In the genomic region with DNA sequence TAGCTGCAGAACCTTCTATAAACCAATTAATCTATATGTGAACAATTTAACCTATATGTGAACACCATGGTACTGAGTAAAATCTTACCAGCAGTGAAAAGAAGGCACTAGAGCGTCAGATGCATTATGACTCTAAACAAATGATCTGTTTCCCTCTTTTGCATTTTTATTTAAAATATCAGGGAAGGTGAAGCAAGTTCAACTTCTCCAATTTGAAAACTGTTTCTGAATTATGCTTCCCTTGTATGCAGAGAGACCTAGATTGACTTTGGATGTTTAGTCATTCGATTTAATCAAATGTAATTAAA, we compare ENCODE assay signal across 20 cellular contexts.
DNase-seq lines count a peak whose midpoint lies in the region; ATAC-seq and TF ChIP-seq lines count a peak whose summit lies in the region.
"Had no signal": no experiment of that assay in that cellular context is flagged by ENCODE, and none has a peak within 500 bp of the region (broad histone marks: within the 10 kb centered on the region; RNA-seq: fewer than 3 reads in every experiment).

No MANE protein-coding gene starts in this region.

- ATAC-seq in GM23338, result no peak
- ATAC-seq in stimulated activated effector memory CD8-positive, alpha-beta T cell treated with anti-CD3 and anti-CD28 coated beads, Interleukin-12 subunit alpha, Interleukin-12 subunit beta, amount 100 ng/mL, for 72 hours, result no peak
- no peak for ATAC-seq in GM18519 (IDR thresholded peaks at IDR 0.05; ENCODE audit: low FRiP score, unreplicated experiment)
- ATAC-seq: body of pancreas, K562 had no signal

- no peaks in the 10 kb centered on the region for H3K9me3 ChIP-seq in endodermal cell (ENCODE audit: control insufficient read depth, low read length)
- H3K9me3 ChIP-seq: body of pancreas, Caco-2 had no signal

- no peaks in the 10 kb centered on the region for H3F3A ChIP-seq in GM23338 (replicated peaks; ENCODE audit: low read depth)

- H3K27me3 ChIP-seq in GM23338 (ENCODE audit: insufficient read depth), result no peaks in the 10 kb centered on the region
- no peaks in the 10 kb centered on the region for H3K27me3 ChIP-seq in endodermal cell (ENCODE audit: control insufficient read depth, insufficient read depth, low read length, poor library complexity, severe bottlenecking)
- H3K27me3 ChIP-seq: body of pancreas had no signal

- no peak for DNase-seq in activated CD4-positive, alpha-beta T cell treated with anti-CD3 and anti-CD28 coated beads, Interleukin-2, amount 10 ng/mL, durations not matched to agents 7 days and 5 days
- DNase-seq in activated CD4-positive, alpha-beta T cell treated with anti-CD3 and anti-CD28 coated beads for 4 hours, result no peak
- DNase-seq in GM23338 (ENCODE audit: low spot score) (no peak), glomerular visceral epithelial cell (ENCODE audit: extremely low spot score) (no peak), endodermal cell (no peak)
- DNase-seq in activated naive CD8-positive, alpha-beta T cell treated with anti-CD3 and anti-CD28 coated beads for 36 hours, result no peak
- DNase-seq in stimulated activated effector memory CD8-positive, alpha-beta T cell treated with anti-CD3 and anti-CD28 coated beads, Interleukin-12 subunit alpha, Interleukin-12 subunit beta, amount 100 ng/mL, for 72 hours (ENCODE audit: low spot score in 2 of 2), result no peak
- DNase-seq: activated CD4-positive, CD25-positive, alpha-beta regulatory T cell treated with anti-CD3 and anti-CD28 coated beads, Interleukin-2, amount 50 U/mL, for 72 hours; activated effector memory CD4-positive, alpha-beta T cell treated with Interleukin-2 at 50 U/mL for 16 hours; body of pancreas; Caco-2; hippocampal formation; NCI-H1092; NCI-H774; stimulated activated CD4-positive, alpha-beta T cell treated with anti-CD3 and anti-CD28 coated beads, Interleukin-4, amount 100 ng/mL, for 4 hours; trophoblast cell had no signal

- WGBS in endodermal cell (ENCODE audit: insufficient coverage in 1 of 2, insufficient read length in 1 of 2), 2 experiments, result 100% methylated on average over 1 of the region's 2 CpGs

- H3K4me3 Mint-ChIP-seq in activated CD4-positive, alpha-beta T cell treated with anti-CD3 and anti-CD28 coated beads, Interleukin-2, amount 10 ng/mL, durations not matched to agents 7 days and 5 days, result peak overlapping the region; percentile 85
- no peak overlapping the region for H3K4me3 Mint-ChIP-seq in GM23338
- peak overlapping the region; percentile 87 for H3K4me3 Mint-ChIP-seq in activated naive CD8-positive, alpha-beta T cell treated with anti-CD3 and anti-CD28 coated beads for 36 hours
- H3K4me3 Mint-ChIP-seq in stimulated activated effector memory CD8-positive, alpha-beta T cell treated with anti-CD3 and anti-CD28 coated beads, Interleukin-12 subunit alpha, Interleukin-12 subunit beta, amount 100 ng/mL, for 72 hours, result peak overlapping the region; percentile 78
- H3K4me3 Mint-ChIP-seq in endodermal cell, result no peak overlapping the region

- H3K36me3 ChIP-seq in GM23338 (ENCODE audit: insufficient read depth) (no peaks in the 10 kb centered on the region), endodermal cell (ENCODE audit: control insufficient read depth, insufficient read depth, low read length) (no peaks in the 10 kb centered on the region)

- no peaks in the 10 kb centered on the region for H3K79me2 ChIP-seq in GM23338 (replicated peaks; ENCODE audit: insufficient read depth)
- H3K79me2 ChIP-seq: parathyroid adenoma had no signal

- H3K27ac ChIP-seq in GM23338 (ENCODE audit: low read depth) (no peak overlapping the region), endodermal cell (ENCODE audit: low read depth, low read length) (no peak overlapping the region)
- H3K27ac ChIP-seq: body of pancreas, parathyroid adenoma, RWPE1 had no signal

- H3K27ac Mint-ChIP-seq in activated CD4-positive, alpha-beta T cell treated with anti-CD3 and anti-CD28 coated beads, Interleukin-2, amount 10 ng/mL, durations not matched to agents 7 days and 5 days, result peak overlapping the region; percentile 96
- no peak overlapping the region for H3K27ac Mint-ChIP-seq in GM23338
- peak overlapping the region; percentile 99 for H3K27ac Mint-ChIP-seq in activated naive CD8-positive, alpha-beta T cell treated with anti-CD3 and anti-CD28 coated beads for 36 hours
- peak overlapping the region; percentile 99 for H3K27ac Mint-ChIP-seq in stimulated activated effector memory CD8-positive, alpha-beta T cell treated with anti-CD3 and anti-CD28 coated beads, Interleukin-12 subunit alpha, Interleukin-12 subunit beta, amount 100 ng/mL, for 72 hours
- H3K27ac Mint-ChIP-seq in endodermal cell, result no peak overlapping the region

- peaks cover 82% of the 10 kb centered on the region for H3K4me1 Mint-ChIP-seq in activated CD4-positive, alpha-beta T cell treated with anti-CD3 and anti-CD28 coated beads, Interleukin-2, amount 10 ng/mL, durations not matched to agents 7 days and 5 days
- H3K4me1 Mint-ChIP-seq in GM23338 (peaks cover 40% of the 10 kb centered on the region), endodermal cell (peaks cover 39% of the 10 kb centered on the region)
- H3K4me1 Mint-ChIP-seq in activated naive CD8-positive, alpha-beta T cell treated with anti-CD3 and anti-CD28 coated beads for 36 hours, result peaks cover 54% of the 10 kb centered on the region
- H3K4me1 Mint-ChIP-seq in stimulated activated effector memory CD8-positive, alpha-beta T cell treated with anti-CD3 and anti-CD28 coated beads, Interleukin-12 subunit alpha, Interleukin-12 subunit beta, amount 100 ng/mL, for 72 hours, result peaks cover 26% of the 10 kb centered on the region

- peaks cover 93% of the 10 kb centered on the region for H3K36me3 Mint-ChIP-seq in activated CD4-positive, alpha-beta T cell treated with anti-CD3 and anti-CD28 coated beads, Interleukin-2, amount 10 ng/mL, durations not matched to agents 7 days and 5 days (ENCODE audit: low read depth)
- H3K36me3 Mint-ChIP-seq in GM23338 (ENCODE audit: low read depth) (no peaks in the 10 kb centered on the region), endodermal cell (ENCODE audit: low read depth) (no peaks in the 10 kb centered on the region)
- H3K36me3 Mint-ChIP-seq in activated naive CD8-positive, alpha-beta T cell treated with anti-CD3 and anti-CD28 coated beads for 36 hours, result peaks cover 91% of the 10 kb centered on the region
- H3K36me3 Mint-ChIP-seq in stimulated activated effector memory CD8-positive, alpha-beta T cell treated with anti-CD3 and anti-CD28 coated beads, Interleukin-12 subunit alpha, Interleukin-12 subunit beta, amount 100 ng/mL, for 72 hours, result peaks cover 100% of the 10 kb centered on the region

- H3K9me2 ChIP-seq in GM23338 (ENCODE audit: insufficient read depth), result 0 out of 2 replicates have a peak, but pooled peaks cover 7% of the 10 kb centered on the region

- CTCF ChIA-PET in activated CD4-positive, alpha-beta T cell treated with anti-CD3 and anti-CD28 coated beads, Interleukin-2, amount 10 ng/mL, durations not matched to agents 7 days and 5 days (lab: Charles Lee), result interaction anchor here (1.0 to 5.0 kb wide), 5 partner anchors 9 to 62 kb away, joined by 3 to 18 read pairs (median 4); no protein-coding TSS in a partner anchor

- H3K4me3 ChIP-seq in GM23338, result no peak overlapping the region
- no peak overlapping the region for H3K4me3 ChIP-seq in endodermal cell (ENCODE audit: low read length)
- H3K4me3 ChIP-seq: body of pancreas, K562 had no signal

- H3K9me3 Mint-ChIP-seq in activated CD4-positive, alpha-beta T cell treated with anti-CD3 and anti-CD28 coated beads, Interleukin-2, amount 10 ng/mL, durations not matched to agents 7 days and 5 days, result no peaks in the 10 kb centered on the region
- H3K9me3 Mint-ChIP-seq in GM23338 (no peaks in the 10 kb centered on the region), endodermal cell (no peaks in the 10 kb centered on the region)
- H3K9me3 Mint-ChIP-seq in activated naive CD8-positive, alpha-beta T cell treated with anti-CD3 and anti-CD28 coated beads for 36 hours, result no peaks in the 10 kb centered on the region
- H3K9me3 Mint-ChIP-seq in stimulated activated effector memory CD8-positive, alpha-beta T cell treated with anti-CD3 and anti-CD28 coated beads, Interleukin-12 subunit alpha, Interleukin-12 subunit beta, amount 100 ng/mL, for 72 hours, result no peaks in the 10 kb centered on the region

- no peaks in the 10 kb centered on the region for H3K27me3 Mint-ChIP-seq in activated CD4-positive, alpha-beta T cell treated with anti-CD3 and anti-CD28 coated beads, Interleukin-2, amount 10 ng/mL, durations not matched to agents 7 days and 5 days
- H3K27me3 Mint-ChIP-seq in GM23338 (ENCODE audit: insufficient read depth, low read depth, poor library complexity), result peaks cover 2% of the 10 kb centered on the region
- H3K27me3 Mint-ChIP-seq in activated naive CD8-positive, alpha-beta T cell treated with anti-CD3 and anti-CD28 coated beads for 36 hours, result no peaks in the 10 kb centered on the region
- no peaks in the 10 kb centered on the region for H3K27me3 Mint-ChIP-seq in endodermal cell (ENCODE audit: insufficient read depth)

- H3K4me1 ChIP-seq in GM23338 (ENCODE audit: insufficient read depth), result peaks cover 26% of the 10 kb centered on the region
- H3K4me1 ChIP-seq in endodermal cell (ENCODE audit: control insufficient read depth, insufficient read depth, low read length), result peaks cover 9% of the 10 kb centered on the region

- no peaks in the 10 kb centered on the region for H4K20me1 ChIP-seq in GM23338 (replicated peaks; ENCODE audit: insufficient read depth)

- H3K9ac ChIP-seq in endodermal cell (ENCODE audit: extremely low read depth, low read length, poor library complexity, severe bottlenecking), result no peak overlapping the region
- H3K9ac ChIP-seq: parathyroid adenoma had no signal

- H3K4me2 ChIP-seq in GM23338, result no peak overlapping the region

- TF ChIP-seq CTCF in GM23338 (conservative IDR thresholded peaks at IDR 0.05; ENCODE audit: low read depth in 2 of 2), result no peak
- TF ChIP-seq CTCF in endodermal cell (conservative IDR thresholded peaks at IDR 0.05), result no peak

- POLR2A ChIA-PET in activated CD4-positive, alpha-beta T cell treated with anti-CD3 and anti-CD28 coated beads, Interleukin-2, amount 10 ng/mL, durations not matched to agents 7 days and 5 days (lab: Charles Lee), result interaction anchor here (0.9 kb wide), 1 partner anchor 9 kb away, joined by 3 read pairs; no protein-coding TSS in a partner anchor

- H2AFZ ChIP-seq in GM23338, result 0 out of 2 replicates have a peak overlapping the region, but pooled peaks have one; percentile 85
- H2AFZ ChIP-seq: parathyroid adenoma had no signal

TF ChIP-seq in GM23338, 12 proteins besides CTCF, POLR2A, EP300 and RAD21 (continues in another document):
- no peak for TF ChIP-seq ZNF331 (CRISPR knock-in tag; IDR thresholded peaks at IDR 0.05; ENCODE audit: low read depth)
- no peak for TF ChIP-seq CREB1 (CRISPR knock-in tag; IDR thresholded peaks at IDR 0.05; ENCODE audit: low read depth)
- no peak for TF ChIP-seq STAT1 (IDR thresholded peaks at IDR 0.05; ENCODE audit: unreplicated experiment)
- TF ChIP-seq EZH2 (IDR thresholded peaks at IDR 0.05; ENCODE audit: low read depth, unreplicated experiment), result no peak
- TF ChIP-seq NANOG (IDR thresholded peaks at IDR 0.05; ENCODE audit: borderline replicate concordance), result no peak
- no peak for TF ChIP-seq POLR2AphosphoS5 (IDR thresholded peaks at IDR 0.05; ENCODE audit: low read depth)

Comparison
In these comparisons a context has a peak if more than half of its experiments do, and no peak if none do; other contexts are left out.
1. H3K27ac Mint-ChIP-seq: peak in activated CD4-positive, alpha-beta T cell treated with anti-CD3 and anti-CD28 coated beads, Interleukin-2, amount 10 ng/mL, durations not matched to agents 7 days and 5 days (single experiment), activated naive CD8-positive, alpha-beta T cell treated with anti-CD3 and anti-CD28 coated beads for 36 hours (single experiment) and stimulated activated effector memory CD8-positive, alpha-beta T cell treated with anti-CD3 and anti-CD28 coated beads, Interleukin-12 subunit alpha, Interleukin-12 subunit beta, amount 100 ng/mL, for 72 hours (single experiment); none in GM23338 (single experiment) and endodermal cell (single experiment).
2. H3K4me3 Mint-ChIP-seq: peak in activated CD4-positive, alpha-beta T cell treated with anti-CD3 and anti-CD28 coated beads, Interleukin-2, amount 10 ng/mL, durations not matched to agents 7 days and 5 days (single experiment), activated naive CD8-positive, alpha-beta T cell treated with anti-CD3 and anti-CD28 coated beads for 36 hours (single experiment) and stimulated activated effector memory CD8-positive, alpha-beta T cell treated with anti-CD3 and anti-CD28 coated beads, Interleukin-12 subunit alpha, Interleukin-12 subunit beta, amount 100 ng/mL, for 72 hours (single experiment); none in GM23338 (single experiment) and endodermal cell (single experiment).